Comparison of ENCODE assay signal across 1 cellular context in the genomic region with DNA sequence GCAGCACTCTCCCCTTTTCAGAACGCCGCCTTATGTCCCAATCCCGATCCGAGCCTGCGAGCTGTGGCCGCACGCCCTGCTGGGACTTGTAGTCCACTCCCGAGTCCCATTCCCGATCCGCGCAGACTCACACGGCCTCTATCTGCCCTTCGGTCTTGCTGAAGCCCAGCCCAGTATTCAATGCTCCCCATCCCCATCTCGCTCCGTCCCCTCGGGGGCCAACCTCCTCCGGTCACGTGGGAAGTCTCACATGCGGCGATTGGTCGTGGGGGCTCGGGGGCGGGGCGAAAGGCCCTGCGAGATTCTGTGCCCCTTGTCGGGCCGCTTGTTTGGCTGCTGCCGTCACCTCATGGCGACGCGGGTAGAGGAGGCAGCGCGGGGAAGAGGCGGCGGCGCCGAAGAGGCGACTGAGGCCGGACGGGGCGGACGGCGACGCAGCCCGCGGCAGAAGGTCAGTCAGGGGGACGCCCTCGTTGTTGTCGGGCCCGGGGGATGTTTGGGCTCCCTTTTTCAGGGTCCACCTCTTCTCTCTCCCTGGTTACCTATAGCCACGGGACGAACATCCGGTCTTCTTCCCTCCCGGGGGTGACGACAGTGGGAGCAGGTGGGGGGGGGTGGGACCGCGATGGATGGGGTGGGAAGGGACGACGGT.
TF ChIP-seq lines count a peak whose summit lies in the region.

Gene TXLNG, plus strand, starts transcription at position 328 of the 652 bp plus-strand sequence. Its CDS starts 22 bp downstream, at position 350.

TF ChIP-seq in HepG2, 621 proteins besides CTCF, POLR2A, EP300 and RAD21 (continued from another document):
- TF ChIP-seq, protein P1, sequence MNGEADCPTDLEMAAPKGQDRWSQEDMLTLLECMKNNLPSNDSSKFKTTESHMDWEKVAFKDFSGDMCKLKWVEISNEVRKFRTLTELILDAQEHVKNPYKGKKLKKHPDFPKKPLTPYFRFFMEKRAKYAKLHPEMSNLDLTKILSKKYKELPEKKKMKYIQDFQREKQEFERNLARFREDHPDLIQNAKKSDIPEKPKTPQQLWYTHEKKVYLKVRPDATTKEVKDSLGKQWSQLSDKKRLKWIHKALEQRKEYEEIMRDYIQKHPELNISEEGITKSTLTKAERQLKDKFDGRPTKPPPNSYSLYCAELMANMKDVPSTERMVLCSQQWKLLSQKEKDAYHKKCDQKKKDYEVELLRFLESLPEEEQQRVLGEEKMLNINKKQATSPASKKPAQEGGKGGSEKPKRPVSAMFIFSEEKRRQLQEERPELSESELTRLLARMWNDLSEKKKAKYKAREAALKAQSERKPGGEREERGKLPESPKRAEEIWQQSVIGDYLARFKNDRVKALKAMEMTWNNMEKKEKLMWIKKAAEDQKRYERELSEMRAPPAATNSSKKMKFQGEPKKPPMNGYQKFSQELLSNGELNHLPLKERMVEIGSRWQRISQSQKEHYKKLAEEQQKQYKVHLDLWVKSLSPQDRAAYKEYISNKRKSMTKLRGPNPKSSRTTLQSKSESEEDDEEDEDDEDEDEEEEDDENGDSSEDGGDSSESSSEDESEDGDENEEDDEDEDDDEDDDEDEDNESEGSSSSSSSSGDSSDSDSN (CRISPR knock-in tag; IDR thresholded peaks at IDR 0.05) = peak; percentile 54
- peak; percentile 65; the same call in 1 of the 2 replicates for TF ChIP-seq CEBPB (IDR thresholded peaks at IDR 0.05; ENCODE audit: borderline replicate concordance, low read depth, low read length)
- no peak for TF ChIP-seq CBX1 (IDR thresholded peaks at IDR 0.05; ENCODE audit: low read depth)
- no peak for TF ChIP-seq PREB (CRISPR knock-in tag; IDR thresholded peaks at IDR 0.05)
- no peak for TF ChIP-seq HHEX (CRISPR knock-in tag; IDR thresholded peaks at IDR 0.05)
- no peak for TF ChIP-seq KDM1A (CRISPR knock-in tag; IDR thresholded peaks at IDR 0.05)
- 0 out of 4 replicates have a peak, but pooled peaks of 1 of the 2 experiments have one; percentile 19 for TF ChIP-seq KLF16 (CRISPR knock-in tag; IDR thresholded peaks at IDR 0.05)
- peak; percentile 52; the same call in 1 of the 3 replicates for TF ChIP-seq MXI1 (IDR thresholded peaks at IDR 0.05; ENCODE audit: borderline replicate concordance, low read depth, low read length)
- peak; percentile 66 for TF ChIP-seq YY1 (IDR thresholded peaks at IDR 0.05; ENCODE audit: insufficient read depth, insufficient replicate concordance, low read depth, low read length)
- TF ChIP-seq ATF4 (CRISPR knock-in tag; IDR thresholded peaks at IDR 0.05) = no peak
- TF ChIP-seq HNRNPL (IDR thresholded peaks at IDR 0.05; ENCODE audit: low read depth, low read length) = no peak
- TF ChIP-seq NKX3-1 (CRISPR knock-in tag; IDR thresholded peaks at IDR 0.05) = no peak
- TF ChIP-seq GABPA (IDR thresholded peaks at IDR 0.05; ENCODE audit: low read depth, low read length) = 0 out of 2 replicates have a peak, but pooled peaks have one; percentile 7
- TF ChIP-seq GABPA (CRISPR knock-in tag; IDR thresholded peaks at IDR 0.05; ENCODE audit: low read depth) = peak; percentile 76
- TF ChIP-seq NFE2 (CRISPR knock-in tag; IDR thresholded peaks at IDR 0.05) = no peak
- no peak for TF ChIP-seq ZNF792 (CRISPR knock-in tag; IDR thresholded peaks at IDR 0.05)
- 0 out of 2 replicates have a peak, but pooled peaks have one; percentile 25 for TF ChIP-seq ZNF761 (CRISPR knock-in tag; conservative IDR thresholded peaks at IDR 0.05)
- peak; percentile 70 for TF ChIP-seq CREB1 (IDR thresholded peaks at IDR 0.05)
- peak; percentile 73; the same call in 1 of the 2 replicates for TF ChIP-seq CREB1 (CRISPR knock-in tag; IDR thresholded peaks at IDR 0.05)
- TF ChIP-seq, protein P2, sequence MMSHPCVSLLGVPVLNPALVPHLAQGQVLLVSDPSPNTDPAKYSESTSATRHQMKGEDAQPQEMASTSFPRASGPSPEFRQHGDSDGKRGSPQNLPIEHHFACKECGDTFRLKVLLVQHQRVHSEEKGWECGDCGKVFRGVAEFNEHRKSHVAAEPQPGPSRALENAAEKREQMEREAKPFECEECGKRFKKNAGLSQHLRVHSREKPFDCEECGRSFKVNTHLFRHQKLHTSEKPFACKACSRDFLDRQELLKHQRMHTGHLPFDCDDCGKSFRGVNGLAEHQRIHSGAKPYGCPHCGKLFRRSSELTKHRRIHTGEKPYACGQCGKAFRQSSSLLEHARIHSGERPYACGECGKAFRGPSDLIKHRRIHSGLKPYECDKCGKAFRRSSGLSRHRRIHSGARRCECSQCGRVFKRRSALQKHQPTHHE (CRISPR knock-in tag; IDR thresholded peaks at IDR 0.05; ENCODE audit: borderline replicate concordance) = no peak
- TF ChIP-seq, protein P3, sequence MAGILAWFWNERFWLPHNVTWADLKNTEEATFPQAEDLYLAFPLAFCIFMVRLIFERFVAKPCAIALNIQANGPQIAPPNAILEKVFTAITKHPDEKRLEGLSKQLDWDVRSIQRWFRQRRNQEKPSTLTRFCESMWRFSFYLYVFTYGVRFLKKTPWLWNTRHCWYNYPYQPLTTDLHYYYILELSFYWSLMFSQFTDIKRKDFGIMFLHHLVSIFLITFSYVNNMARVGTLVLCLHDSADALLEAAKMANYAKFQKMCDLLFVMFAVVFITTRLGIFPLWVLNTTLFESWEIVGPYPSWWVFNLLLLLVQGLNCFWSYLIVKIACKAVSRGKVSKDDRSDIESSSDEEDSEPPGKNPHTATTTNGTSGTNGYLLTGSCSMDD (CRISPR knock-in tag; IDR thresholded peaks at IDR 0.05) = no peak
- no peak for TF ChIP-seq FOXO4 (CRISPR knock-in tag; conservative IDR thresholded peaks at IDR 0.05)
TF ChIP-seq in HepG2: peak in this region for 77.
